ENCODE assay signal across 1 cellular context in the genomic region with DNA sequence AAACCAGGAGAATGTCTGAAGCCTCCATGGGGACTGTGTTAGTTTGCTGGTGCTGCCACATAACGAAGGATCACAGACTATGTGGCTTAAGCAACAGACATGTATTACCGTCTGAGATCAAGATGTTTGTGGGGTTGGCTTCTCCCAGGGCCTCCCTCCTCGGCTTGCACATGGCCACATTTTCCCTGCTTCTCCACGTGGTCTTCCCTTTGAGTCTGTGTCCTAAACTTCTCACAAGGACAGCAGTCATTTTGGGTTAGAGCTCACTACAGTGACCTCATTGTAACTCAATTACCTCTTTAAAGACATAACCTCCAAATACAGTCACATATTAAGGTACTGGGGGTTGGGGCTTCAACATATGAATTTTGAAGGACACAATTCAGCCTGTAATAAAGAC.
TF ChIP-seq lines count a peak whose summit lies in the region.

No MANE protein-coding gene starts in this region.

TF ChIP-seq in K562, 482 proteins besides CTCF, POLR2A, EP300 and RAD21 (continued from another document):
- TF ChIP-seq, protein P1, sequence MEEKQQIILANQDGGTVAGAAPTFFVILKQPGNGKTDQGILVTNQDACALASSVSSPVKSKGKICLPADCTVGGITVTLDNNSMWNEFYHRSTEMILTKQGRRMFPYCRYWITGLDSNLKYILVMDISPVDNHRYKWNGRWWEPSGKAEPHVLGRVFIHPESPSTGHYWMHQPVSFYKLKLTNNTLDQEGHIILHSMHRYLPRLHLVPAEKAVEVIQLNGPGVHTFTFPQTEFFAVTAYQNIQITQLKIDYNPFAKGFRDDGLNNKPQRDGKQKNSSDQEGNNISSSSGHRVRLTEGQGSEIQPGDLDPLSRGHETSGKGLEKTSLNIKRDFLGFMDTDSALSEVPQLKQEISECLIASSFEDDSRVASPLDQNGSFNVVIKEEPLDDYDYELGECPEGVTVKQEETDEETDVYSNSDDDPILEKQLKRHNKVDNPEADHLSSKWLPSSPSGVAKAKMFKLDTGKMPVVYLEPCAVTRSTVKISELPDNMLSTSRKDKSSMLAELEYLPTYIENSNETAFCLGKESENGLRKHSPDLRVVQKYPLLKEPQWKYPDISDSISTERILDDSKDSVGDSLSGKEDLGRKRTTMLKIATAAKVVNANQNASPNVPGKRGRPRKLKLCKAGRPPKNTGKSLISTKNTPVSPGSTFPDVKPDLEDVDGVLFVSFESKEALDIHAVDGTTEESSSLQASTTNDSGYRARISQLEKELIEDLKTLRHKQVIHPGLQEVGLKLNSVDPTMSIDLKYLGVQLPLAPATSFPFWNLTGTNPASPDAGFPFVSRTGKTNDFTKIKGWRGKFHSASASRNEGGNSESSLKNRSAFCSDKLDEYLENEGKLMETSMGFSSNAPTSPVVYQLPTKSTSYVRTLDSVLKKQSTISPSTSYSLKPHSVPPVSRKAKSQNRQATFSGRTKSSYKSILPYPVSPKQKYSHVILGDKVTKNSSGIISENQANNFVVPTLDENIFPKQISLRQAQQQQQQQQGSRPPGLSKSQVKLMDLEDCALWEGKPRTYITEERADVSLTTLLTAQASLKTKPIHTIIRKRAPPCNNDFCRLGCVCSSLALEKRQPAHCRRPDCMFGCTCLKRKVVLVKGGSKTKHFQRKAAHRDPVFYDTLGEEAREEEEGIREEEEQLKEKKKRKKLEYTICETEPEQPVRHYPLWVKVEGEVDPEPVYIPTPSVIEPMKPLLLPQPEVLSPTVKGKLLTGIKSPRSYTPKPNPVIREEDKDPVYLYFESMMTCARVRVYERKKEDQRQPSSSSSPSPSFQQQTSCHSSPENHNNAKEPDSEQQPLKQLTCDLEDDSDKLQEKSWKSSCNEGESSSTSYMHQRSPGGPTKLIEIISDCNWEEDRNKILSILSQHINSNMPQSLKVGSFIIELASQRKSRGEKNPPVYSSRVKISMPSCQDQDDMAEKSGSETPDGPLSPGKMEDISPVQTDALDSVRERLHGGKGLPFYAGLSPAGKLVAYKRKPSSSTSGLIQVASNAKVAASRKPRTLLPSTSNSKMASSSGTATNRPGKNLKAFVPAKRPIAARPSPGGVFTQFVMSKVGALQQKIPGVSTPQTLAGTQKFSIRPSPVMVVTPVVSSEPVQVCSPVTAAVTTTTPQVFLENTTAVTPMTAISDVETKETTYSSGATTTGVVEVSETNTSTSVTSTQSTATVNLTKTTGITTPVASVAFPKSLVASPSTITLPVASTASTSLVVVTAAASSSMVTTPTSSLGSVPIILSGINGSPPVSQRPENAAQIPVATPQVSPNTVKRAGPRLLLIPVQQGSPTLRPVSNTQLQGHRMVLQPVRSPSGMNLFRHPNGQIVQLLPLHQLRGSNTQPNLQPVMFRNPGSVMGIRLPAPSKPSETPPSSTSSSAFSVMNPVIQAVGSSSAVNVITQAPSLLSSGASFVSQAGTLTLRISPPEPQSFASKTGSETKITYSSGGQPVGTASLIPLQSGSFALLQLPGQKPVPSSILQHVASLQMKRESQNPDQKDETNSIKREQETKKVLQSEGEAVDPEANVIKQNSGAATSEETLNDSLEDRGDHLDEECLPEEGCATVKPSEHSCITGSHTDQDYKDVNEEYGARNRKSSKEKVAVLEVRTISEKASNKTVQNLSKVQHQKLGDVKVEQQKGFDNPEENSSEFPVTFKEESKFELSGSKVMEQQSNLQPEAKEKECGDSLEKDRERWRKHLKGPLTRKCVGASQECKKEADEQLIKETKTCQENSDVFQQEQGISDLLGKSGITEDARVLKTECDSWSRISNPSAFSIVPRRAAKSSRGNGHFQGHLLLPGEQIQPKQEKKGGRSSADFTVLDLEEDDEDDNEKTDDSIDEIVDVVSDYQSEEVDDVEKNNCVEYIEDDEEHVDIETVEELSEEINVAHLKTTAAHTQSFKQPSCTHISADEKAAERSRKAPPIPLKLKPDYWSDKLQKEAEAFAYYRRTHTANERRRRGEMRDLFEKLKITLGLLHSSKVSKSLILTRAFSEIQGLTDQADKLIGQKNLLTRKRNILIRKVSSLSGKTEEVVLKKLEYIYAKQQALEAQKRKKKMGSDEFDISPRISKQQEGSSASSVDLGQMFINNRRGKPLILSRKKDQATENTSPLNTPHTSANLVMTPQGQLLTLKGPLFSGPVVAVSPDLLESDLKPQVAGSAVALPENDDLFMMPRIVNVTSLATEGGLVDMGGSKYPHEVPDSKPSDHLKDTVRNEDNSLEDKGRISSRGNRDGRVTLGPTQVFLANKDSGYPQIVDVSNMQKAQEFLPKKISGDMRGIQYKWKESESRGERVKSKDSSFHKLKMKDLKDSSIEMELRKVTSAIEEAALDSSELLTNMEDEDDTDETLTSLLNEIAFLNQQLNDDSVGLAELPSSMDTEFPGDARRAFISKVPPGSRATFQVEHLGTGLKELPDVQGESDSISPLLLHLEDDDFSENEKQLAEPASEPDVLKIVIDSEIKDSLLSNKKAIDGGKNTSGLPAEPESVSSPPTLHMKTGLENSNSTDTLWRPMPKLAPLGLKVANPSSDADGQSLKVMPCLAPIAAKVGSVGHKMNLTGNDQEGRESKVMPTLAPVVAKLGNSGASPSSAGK (IDR thresholded peaks at IDR 0.05): peak; percentile 57
- TF ChIP-seq CBFA2T2 (conservative IDR thresholded peaks at IDR 0.05): no peak
TF ChIP-seq in K562: peak in this region for 4.
